ENCODE assay signal across 24 cellular contexts in genomic region chr2:75294362-75294761, GRCh38.
"Had no signal": no experiment of that assay in that cellular context is flagged by ENCODE, and none has a peak within 500 bp of the region (broad histone marks: within the 10 kb centered on the region; RNA-seq: fewer than 3 reads in every experiment).

No MANE protein-coding gene starts in this region.

- H3K79me2 ChIP-seq: hepatocyte had no signal

- H2AFZ ChIP-seq: hepatocyte had no signal

- H3K27me3 ChIP-seq: hepatocyte, ovary, stomach, testis, thyroid gland, transverse colon, upper lobe of left lung had no signal

- H3K36me3 ChIP-seq: left ventricle myocardium inferior, ovary, prostate gland, stomach, thyroid gland, transverse colon, upper lobe of left lung had no signal

- ATAC-seq: naive thymus-derived CD4-positive, alpha-beta T cell; natural killer cell treated with Interleukin-12 subunit alpha and Interleukin-12 subunit beta and Interleukin-15 and Interleukin-18, amount 100 ng/mL, for 72 hours; right cardiac atrium; stimulated activated naive B cell treated with anti-CD40 and anti-IgM and Interleukin-4, amounts not matched to agents 10 μg/mL and 1 μg/mL and 100 μg/mL, for 72 hours; stimulated activated naive CD8-positive, alpha-beta T cell treated with anti-CD3 and anti-CD28 coated beads, Interleukin-15, Interleukin-2, amounts not matched to agents 100 U/mL and 50 U/mL, for 24 hours had no signal

- H3K27ac Mint-ChIP-seq: mesothelial cell of epicardium; naive thymus-derived CD4-positive, alpha-beta T cell; natural killer cell treated with Interleukin-12 subunit alpha and Interleukin-12 subunit beta and Interleukin-15 and Interleukin-18, amount 100 ng/mL, for 72 hours; stimulated activated naive B cell treated with anti-CD40 and anti-IgM and Interleukin-4, amounts not matched to agents 10 μg/mL and 1 μg/mL and 100 μg/mL, for 72 hours had no signal

- H3K36me3 Mint-ChIP-seq: mesothelial cell of epicardium; natural killer cell treated with Interleukin-12 subunit alpha and Interleukin-12 subunit beta and Interleukin-15 and Interleukin-18, amount 100 ng/mL, for 72 hours; stimulated activated naive B cell treated with anti-CD40 and anti-IgM and Interleukin-4, amounts not matched to agents 10 μg/mL and 1 μg/mL and 100 μg/mL, for 72 hours had no signal

- H3K27ac ChIP-seq: hepatocyte, left ventricle myocardium inferior, ovary, prostate gland, skin epidermis, stomach, testis, thyroid gland, transverse colon, upper lobe of left lung had no signal

- H3K4me3 Mint-ChIP-seq: mesothelial cell of epicardium; naive thymus-derived CD4-positive, alpha-beta T cell; natural killer cell treated with Interleukin-12 subunit alpha and Interleukin-12 subunit beta and Interleukin-15 and Interleukin-18, amount 100 ng/mL, for 72 hours; stimulated activated naive B cell treated with anti-CD40 and anti-IgM and Interleukin-4, amounts not matched to agents 10 μg/mL and 1 μg/mL and 100 μg/mL, for 72 hours had no signal

- DNase-seq: islet precursor cell; left ventricle myocardium inferior; mesendoderm; naive thymus-derived CD4-positive, alpha-beta T cell; ovary; retina; right cardiac atrium; stimulated activated CD4-positive, alpha-beta T cell treated with anti-CD3 and anti-CD28 coated beads, Interleukin-12 subunit alpha, Interleukin-12 subunit beta, amount 100 ng/mL, for 4 hours; stimulated activated CD4-positive, alpha-beta T cell treated with anti-CD3 and anti-CD28 coated beads, Interleukin-15, amount 100 ng/mL, for 24 hours; stimulated activated CD4-positive, alpha-beta T cell treated with anti-CD3 and anti-CD28 coated beads, Interleukin-2, amount 100 ng/mL, for 24 hours; stimulated activated CD4-positive, alpha-beta T cell treated with anti-CD3 and anti-CD28 coated beads, Interleukin-4, amount 100 ng/mL, for 1 hour; stimulated activated naive B cell treated with anti-CD40 and anti-IgM and Interleukin-4, amounts not matched to agents 10 μg/mL and 1 μg/mL and 100 μg/mL, for 72 hours; stimulated activated naive CD8-positive, alpha-beta T cell treated with anti-CD3 and anti-CD28 coated beads, Interleukin-15, Interleukin-2, amounts not matched to agents 100 U/mL and 50 U/mL, for 24 hours; stomach; testis; thyroid gland; transverse colon; upper lobe of left lung had no signal

- H3K9me3 ChIP-seq: left ventricle myocardium inferior, ovary, prostate gland, stomach, testis, thyroid gland, transverse colon, upper lobe of left lung had no signal

- H3K4me2 ChIP-seq: hepatocyte had no signal

- H3K4me1 ChIP-seq: left ventricle myocardium inferior, prostate gland, stomach, testis, thyroid gland, transverse colon, upper lobe of left lung had no signal

- H3K4me1 Mint-ChIP-seq: stimulated activated naive B cell treated with anti-CD40 and anti-IgM and Interleukin-4, amounts not matched to agents 10 μg/mL and 1 μg/mL and 100 μg/mL, for 72 hours had no signal

- H3K4me3 ChIP-seq: hepatocyte, left ventricle myocardium inferior, lung, ovary, prostate gland, skin epidermis, stomach, testis, thyroid gland, transverse colon, upper lobe of left lung had no signal
